In genomic region chr17:49342575-49342936, GRCh38 we compare ENCODE assay signal across 9 cellular contexts. TPM values are rescaled to one million over a fixed set of nuclear protein-coding genes. Genes with fewer than 3 reads are reported as not detected.
DNase-seq lines count a peak whose midpoint lies in the region; ATAC-seq and TF ChIP-seq lines count a peak whose summit lies in the region.
"Had no signal": no experiment of that assay in that cellular context is flagged by ENCODE, and none has a peak within 500 bp of the region (broad histone marks: within the 10 kb centered on the region; RNA-seq: fewer than 3 reads in every experiment).

No MANE protein-coding gene starts in this region.

- H3K27me3 Mint-ChIP-seq in memory B cell = no peaks in the 10 kb centered on the region
- H3K27me3 Mint-ChIP-seq: brain had no signal

- H3K9me3 Mint-ChIP-seq in memory B cell = no peaks in the 10 kb centered on the region

- DNase-seq in RPMI7951 (ENCODE audit: low read depth) (peak; percentile 5), memory B cell (ENCODE audit: low spot score in 2 of 2) (no peak), SK-N-DZ (ENCODE audit: low spot score) (no peak), NCI-H1694 (lab: John Stamatoyannopoulos, UW) (no peak), HCEC 1CT (no peak)

- peak overlapping the region; percentile 51 for H3K4me3 Mint-ChIP-seq in memory B cell
- H3K4me3 Mint-ChIP-seq: brain had no signal

- H3K36me3 ChIP-seq in HEK293 (ENCODE audit: control insufficient read depth in 2 of 2, insufficient read depth in 1 of 2, low read length in 2 of 2) = no peaks in the 10 kb centered on the region; a peak in 1 of 3 replicates

- CTCF ChIA-PET in HEK293 (lab: Yijun Ruan, JAX) = interaction anchor here (0.6 to 1.4 kb wide), 6 partner anchors 13 to 853 kb away, joined by 3 to 7 read pairs (median 3); no protein-coding TSS in a partner anchor

- peak overlapping the region; percentile 88 for H3K27ac Mint-ChIP-seq in memory B cell

- no peak for TF ChIP-seq CTCF in HEK293 (tag by site-specific recombination; IDR thresholded peaks at IDR 0.05)

- peaks cover 5% of the 10 kb centered on the region for H3K36me3 Mint-ChIP-seq in memory B cell

- peaks cover 33% of the 10 kb centered on the region for H3K4me1 Mint-ChIP-seq in memory B cell

- no peak overlapping the region for H3K4me3 ChIP-seq in HEK293 (ENCODE audit: low read depth, low read length)

- no peaks in the 10 kb centered on the region for H3K9me3 ChIP-seq in HEK293 (ENCODE audit: control insufficient read depth, insufficient read depth, low read depth, low read length)

- ATAC-seq in GM18499 (IDR thresholded peaks at IDR 0.05; ENCODE audit: insufficient read depth, unreplicated experiment) = peak; percentile 19
- peak; percentile 55 for ATAC-seq in memory B cell (ENCODE audit: low read depth)
- no peak for ATAC-seq in HG03025 (IDR thresholded peaks at IDR 0.05; ENCODE audit: low FRiP score, unreplicated experiment)

- peaks cover 17% of the 10 kb centered on the region for H3K4me1 ChIP-seq in HEK293 (ENCODE audit: control insufficient read depth, insufficient read depth, low read length)

- POLR2A ChIA-PET in HEK293 (lab: Yijun Ruan, JAX) = no interaction called here

- peak overlapping the region; percentile 17; the same call in 1 of the 2 replicates for H3K27ac ChIP-seq in HEK293 (ENCODE audit: extremely low read depth, low read depth, low read length)

TF ChIP-seq in HEK293, 187 proteins besides CTCF, POLR2A, EP300 and RAD21:
- TF ChIP-seq ZNF776 (tag by site-specific recombination; IDR thresholded peaks at IDR 0.05; ENCODE audit: borderline replicate concordance) (no peak), PRDM10 (tag by site-specific recombination; IDR thresholded peaks at IDR 0.05) (peak; percentile 70)

RNA-seq across cellular contexts. Expression of gene ZNF652, which starts 19.5 kb away (rescaled TPM):
- 10.9 and 11.4 TPM in 2 replicates for total RNA-seq in RPMI7951 (2014; rRNA removed; shearing (Covaris generic))
- polyA plus RNA-seq in SK-N-DZ (2014; cell fraction: cytosol; rRNA removed) = 17.8 and 21.9 TPM in 2 replicates
- polyA plus RNA-seq in SK-N-DZ (2014; cell fraction: nucleus; rRNA removed) = 11.5 and 22.1 TPM in 2 replicates
